ENCODE assay signal across 5 cellular contexts in the genomic region with DNA sequence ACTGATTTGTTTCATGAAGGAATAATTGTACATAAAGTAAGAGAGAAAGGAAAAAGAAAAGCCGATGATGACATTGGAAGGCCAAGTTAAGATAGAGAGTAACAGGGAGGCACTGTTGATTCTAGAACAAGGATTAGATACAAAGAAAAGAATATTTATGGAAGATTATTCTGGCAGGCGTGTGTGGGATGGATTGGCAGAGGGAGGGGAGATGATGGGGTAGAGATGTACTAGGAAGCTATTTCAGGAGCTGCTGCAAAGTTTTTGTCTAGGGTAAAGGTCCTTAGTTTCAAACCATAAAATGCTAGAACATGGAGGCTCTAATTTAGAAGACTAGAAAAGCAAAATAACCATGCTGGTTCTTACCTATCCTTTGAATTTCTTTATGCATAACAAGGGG.
"Had no signal": no experiment of that assay in that cellular context is flagged by ENCODE, and none has a peak within 500 bp of the region (broad histone marks: within the 10 kb centered on the region; RNA-seq: fewer than 3 reads in every experiment).

No MANE protein-coding gene starts in this region.

- H3K4me3 ChIP-seq: K562 had no signal

- DNase-seq: IMR-90, KBM-7 had no signal

- H3K27ac ChIP-seq: HL-60 had no signal

- ATAC-seq: HepG2, K562 had no signal
